In genomic region chr9:130843049-130843908, GRCh38 we compare ENCODE assay signal across 16 cellular contexts. TPM values are rescaled to one million over a fixed set of nuclear protein-coding genes. Genes with fewer than 3 reads are reported as not detected.
DNase-seq lines count a peak whose midpoint lies in the region; ATAC-seq and TF ChIP-seq lines count a peak whose summit lies in the region.
"Had no signal": no experiment of that assay in that cellular context is flagged by ENCODE, and none has a peak within 500 bp of the region (broad histone marks: within the 10 kb centered on the region; RNA-seq: fewer than 3 reads in every experiment).

No MANE protein-coding gene starts in this region.

- H3K27ac ChIP-seq in mammary epithelial cell (ENCODE audit: insufficient read depth, low read depth, low read length), result no peak overlapping the region
- H3K27ac ChIP-seq in coronary artery, result peak overlapping the region; percentile 31 to 83
- peak overlapping the region; percentile 0 to 98 (median 46) for H3K27ac ChIP-seq in tibial nerve
- H3K27ac ChIP-seq: WERI-Rb-1 had no signal

- no peaks in the 10 kb centered on the region for H3K27me3 Mint-ChIP-seq in MCF 10A (ENCODE audit: insufficient read depth, unreplicated experiment)
- H3K27me3 Mint-ChIP-seq in nephron progenitor cell (ENCODE audit: low read depth, poor library complexity), result peaks cover 3% of the 10 kb centered on the region

- BruUV-seq in MCF 10A (replicated peaks; lab: Mats Ljungman, UMichigan) (no TSS peak), mammary epithelial cell (replicated peaks; lab: Mats Ljungman, UMichigan) (no TSS peak)

- no peaks in the 10 kb centered on the region for H3K9me3 ChIP-seq in mammary epithelial cell (replicated peaks; ENCODE audit: insufficient read depth, low read length)
- no peaks in the 10 kb centered on the region for H3K9me3 ChIP-seq in tibial nerve
- H3K9me3 ChIP-seq: MG63 had no signal

- in situ Hi-C loops in mammary epithelial cell (cut with MboI; ENCODE audit: low sequenced_read_pairs in 2 of 2), result no loop called here

- H4K20me1 ChIP-seq in mammary epithelial cell (ENCODE audit: insufficient read depth, low read length), result no peaks in the 10 kb centered on the region

- ATAC-seq in GM18502 (IDR thresholded peaks at IDR 0.05; ENCODE audit: poor library complexity, unreplicated experiment), result no peak

- H3K9me3 Mint-ChIP-seq in MCF 10A (ENCODE audit: unreplicated experiment), result no peaks in the 10 kb centered on the region
- no peaks in the 10 kb centered on the region for H3K9me3 Mint-ChIP-seq in nephron progenitor cell

- no peak overlapping the region for H3K4me2 ChIP-seq in mammary epithelial cell (ENCODE audit: insufficient read depth, low read depth, low read length)

- H3K79me2 ChIP-seq in mammary epithelial cell (ENCODE audit: insufficient read depth, low read length), result peaks cover 83% of the 10 kb centered on the region

- intact Hi-C loops in MCF 10A (cut with micrococcal nuclease), result no loop called here
- intact Hi-C loops in mammary epithelial cell (cut with micrococcal nuclease), result no loop called here

- H3K36me3 Mint-ChIP-seq in MCF 10A (ENCODE audit: insufficient read depth, unreplicated experiment) (peaks cover 21% of the 10 kb centered on the region), nephron progenitor cell (ENCODE audit: low read depth) (peaks cover 16% of the 10 kb centered on the region)

- TF ChIP-seq CTCF in MCF 10A (IDR thresholded peaks at IDR 0.05; ENCODE audit: unreplicated experiment), result no peak
- TF ChIP-seq CTCF in mammary epithelial cell (conservative IDR thresholded peaks at IDR 0.05 in 1 of 2, IDR thresholded peaks at IDR 0.05 in 1 of 2; ENCODE audit: extremely low read depth in 1 of 2, insufficient read depth in 1 of 2, low read depth in 1 of 2, low read length in 2 of 2), result no peak
- no peak for TF ChIP-seq CTCF in coronary artery (IDR thresholded peaks at IDR 0.05)
- TF ChIP-seq CTCF in nephron progenitor cell (IDR thresholded peaks at IDR 0.05), result no peak
- TF ChIP-seq CTCF in tibial nerve (IDR thresholded peaks at IDR 0.05), result no peak

- dilution Hi-C loops in mammary epithelial cell (cut with HindIII; ENCODE audit: low sequenced_read_pairs), result no loop called here

- H3K36me3 ChIP-seq in mammary epithelial cell (ENCODE audit: insufficient read depth, low read length) (no peaks in the 10 kb centered on the region), tibial nerve (no peaks in the 10 kb centered on the region)

- no peak overlapping the region for H3K4me3 ChIP-seq in mammary epithelial cell (replicated peaks in 1 of 3; ENCODE audit: insufficient read depth in 1 of 3, low read depth in 2 of 3, low read length in 3 of 3)
- peak overlapping the region; percentile 11 for H3K4me3 ChIP-seq in coronary artery
- no peak overlapping the region for H3K4me3 ChIP-seq in tibial nerve
- H3K4me3 ChIP-seq: MG63 had no signal

- POLR2A ChIA-PET in MCF 10A (lab: Yijun Ruan, JAX), result interaction anchor here (0.8 to 1.2 kb wide), 4 partner anchors 11 to 149 kb away, joined by 3 to 6 read pairs (median 4); partner anchors contain the start of gene EXOSC2

- DNase-seq in MCF 10A (ENCODE audit: unreplicated experiment), result no peak
- DNase-seq in mammary epithelial cell, result no peak
- no peak for DNase-seq in coronary artery (ENCODE audit: low spot score)
- DNase-seq in nephron progenitor cell, result no peak
- DNase-seq in tibial nerve (ENCODE audit: low spot score in 2 of 2), result no peak
- DNase-seq in activated CD8-positive, alpha-beta memory T cell treated with anti-CD3 and anti-CD28 coated beads, Interleukin-2, amount 50 U/mL, for 4 hours, result no peak
- no peak for DNase-seq in NCI-H1930 (lab: John Stamatoyannopoulos, UW)
- DNase-seq: Calu3, mesendoderm, MG63, NCI-H446 treated with DMSO at 0.1 percent for 48 hours, SHP77 treated with DMSO at 0.1 percent for 48 hours, WERI-Rb-1 had no signal

- H3K27me3 ChIP-seq in mammary epithelial cell (ENCODE audit: insufficient read depth, low read length) (no peaks in the 10 kb centered on the region), tibial nerve (no peaks in the 10 kb centered on the region)
- H3K27me3 ChIP-seq: MG63 had no signal

- H3K9ac ChIP-seq in mammary epithelial cell (ENCODE audit: insufficient read depth, low read length), result no peak overlapping the region

- peak overlapping the region; percentile 65 for H3K27ac Mint-ChIP-seq in MCF 10A (ENCODE audit: low read depth, unreplicated experiment)
- peak overlapping the region; percentile 95 for H3K27ac Mint-ChIP-seq in nephron progenitor cell

- TF ChIP-seq EP300 in tibial nerve (IDR thresholded peaks at IDR 0.05), result no peak

- CTCF ChIA-PET in MCF 10A (lab: Yijun Ruan, JAX), result interaction anchor here (0.5 to 0.8 kb wide), 2 partner anchors 139 to 203 kb away, joined by 3 to 4 read pairs; no protein-coding TSS in a partner anchor
- CTCF ChIA-PET in mammary epithelial cell (lab: Charles Lee; ENCODE audit: low non-redundant PET), result no interaction called here

- WGBS in mammary epithelial cell (ENCODE audit: low coverage, missing lambda C conversion rate), result 81% methylated on average over 8 of the region's 9 CpGs
- 77 to 80% methylated on average over 9 of the region's 9 CpGs for WGBS in tibial nerve, 2 donors

- H3K4me1 ChIP-seq in mammary epithelial cell (ENCODE audit: insufficient read depth, low read length) (peaks cover 31% of the 10 kb centered on the region), tibial nerve (peaks cover 0 to 98% (median 53%) of the 10 kb centered on the region in 4 donors)

- H3K4me3 Mint-ChIP-seq in MCF 10A (ENCODE audit: unreplicated experiment), result peak overlapping the region; percentile 10
- no peak overlapping the region for H3K4me3 Mint-ChIP-seq in nephron progenitor cell

- H2AFZ ChIP-seq in mammary epithelial cell (ENCODE audit: low read depth, low read length), result no peak overlapping the region

- TF ChIP-seq POLR2A in tibial nerve (IDR thresholded peaks at IDR 0.05), result no peak

- peaks cover 62% of the 10 kb centered on the region for H3K4me1 Mint-ChIP-seq in MCF 10A (ENCODE audit: insufficient read depth, unreplicated experiment)
- peaks cover 90% of the 10 kb centered on the region for H3K4me1 Mint-ChIP-seq in nephron progenitor cell

RNA-seq across cellular contexts. Expression of gene ABL1, which starts 8.2 kb away (rescaled TPM):
- total RNA-seq in MCF 10A (2022) (67.5 TPM in 2 replicates), mammary epithelial cell (10 to 100 TPM; 50.5 to 52.8 TPM), tibial nerve (100 to 1,000 TPM in 1 of 4 donors, 10 to 100 TPM in 3; 58.0 to 105 (median 78.6) TPM)
- 19.4 TPM for polyA plus RNA-seq in mammary epithelial cell
- 90.2 TPM for polyA minus RNA-seq in mammary epithelial cell

RNA-seq across cellular contexts. Expression of gene QRFP, which starts 53.3 kb away (rescaled TPM):
- not detected in 2 replicates for total RNA-seq in MCF 10A (2022)
- not detected for total RNA-seq in mammary epithelial cell
- polyA plus RNA-seq in mammary epithelial cell, result not detected
- not detected for polyA minus RNA-seq in mammary epithelial cell
- total RNA-seq in tibial nerve, result not detected
- total RNA-seq: Calu3, ureter had no signal
- polyA plus RNA-seq: AG04450 had no signal
